In genomic region chr16:10015397-10015796, GRCh38 we compare ENCODE assay signal across 33 cellular contexts.
"Had no signal": no experiment of that assay in that cellular context is flagged by ENCODE, and none has a peak within 500 bp of the region (broad histone marks: within the 10 kb centered on the region; RNA-seq: fewer than 3 reads in every experiment).

No MANE protein-coding gene starts in this region.

- FAIRE-seq: astrocyte had no signal

- H3K4me3 ChIP-seq: adrenal gland, ascending aorta, body of pancreas, breast epithelium, cardiac muscle cell had no signal

- DNase-seq: activated effector memory CD4-positive, alpha-beta T cell treated with anti-CD3 and anti-CD28 coated beads, Interleukin-2, amount 50 U/mL, for 16 hours; activated effector memory CD4-positive, alpha-beta T cell treated with Interleukin-2 at 50 U/mL for 16 hours; activated gamma-delta T cell; activated gamma-delta T cell treated with Interleukin-2 at 50 U/mL for 16 hours; activated naive CD4-positive, alpha-beta T cell; activated naive CD4-positive, alpha-beta T cell treated with anti-CD3 and anti-CD28 coated beads for 36 hours; activated naive CD4-positive, alpha-beta T cell treated with anti-CD3 and anti-CD28 coated beads, Interleukin-2, amount 10 ng/mL, durations not matched to agents 7 days and 5 days; activated naive CD4-positive, alpha-beta T cell treated with anti-CD3 and anti-CD28 coated beads, Interleukin-2, amount 50 U/mL, for 16 hours; activated naive CD4-positive, alpha-beta T cell treated with Interleukin-2 at 50 U/mL for 16 hours; activated naive CD8-positive, alpha-beta T cell treated with anti-CD3 and anti-CD28 coated beads for 36 hours; activated naive CD8-positive, alpha-beta T cell treated with anti-CD3 and anti-CD28 coated beads, Interleukin-2, amount 10 ng/mL, durations not matched to agents 7 days and 5 days; activated naive CD8-positive, alpha-beta T cell treated with anti-CD3 and anti-CD28 coated beads, Interleukin-2, amount 50 U/mL, for 24 hours; activated T-cell treated with anti-CD3 and anti-CD28 coated beads, Interleukin-2, amount 50 U/mL, for 1 hour; activated T-cell treated with anti-CD3 and anti-CD28 coated beads, Interleukin-2, amount 50 U/mL, for 24 hours; activated T-cell treated with anti-CD3 and anti-CD28 coated beads, Interleukin-2, amount 50 U/mL, for 4 hours; activated T-cell treated with anti-CD3 and anti-CD28 coated beads, Interleukin-2, amount 50 U/mL, for 48 hours; activated T-cell treated with anti-CD3 and anti-CD28 coated beads, Interleukin-2, amount 50 U/mL, for 72 hours; adrenal gland; amniotic stem cell; amygdala; anterior cingulate cortex; aorta; body of pancreas; brain microvascular endothelial cell; caudate nucleus; central memory CD4-positive, alpha-beta T cell; cerebellar nuclear complex had no signal

- ATAC-seq: activated naive CD4-positive, alpha-beta T cell treated with anti-CD3 and anti-CD28 coated beads, Interleukin-2, amount 50 U/mL, for 72 hours; activated naive CD8-positive, alpha-beta T cell treated with anti-CD3 and anti-CD28 coated beads, Interleukin-2, amount 50 U/mL, for 24 hours; activated T-cell treated with anti-CD3 and anti-CD28 coated beads, Interleukin-2, amount 50 U/mL, for 4 hours; activated T-cell treated with anti-CD3 and anti-CD28 coated beads, Interleukin-2, amount 50 U/mL, for 72 hours; activated T-helper 17 cell treated with anti-CD3 and anti-CD28 coated beads, Interleukin-2, amount 50 U/mL, for 72 hours; body of pancreas had no signal

- H3K27me3 ChIP-seq: adrenal gland, ascending aorta, body of pancreas, brain microvascular endothelial cell, breast epithelium, cardiac muscle cell had no signal

- H3K36me3 ChIP-seq: adrenal gland, ascending aorta, brain microvascular endothelial cell, breast epithelium, cardiac muscle cell had no signal

- H3K4me1 ChIP-seq: adrenal gland, ascending aorta, body of pancreas, breast epithelium had no signal

- H3K9me3 ChIP-seq: adrenal gland, ascending aorta, body of pancreas, breast epithelium had no signal

- H3K27ac ChIP-seq: adrenal gland, ascending aorta, body of pancreas, brain microvascular endothelial cell, breast epithelium, cardiac muscle cell had no signal
